In the genomic region with DNA sequence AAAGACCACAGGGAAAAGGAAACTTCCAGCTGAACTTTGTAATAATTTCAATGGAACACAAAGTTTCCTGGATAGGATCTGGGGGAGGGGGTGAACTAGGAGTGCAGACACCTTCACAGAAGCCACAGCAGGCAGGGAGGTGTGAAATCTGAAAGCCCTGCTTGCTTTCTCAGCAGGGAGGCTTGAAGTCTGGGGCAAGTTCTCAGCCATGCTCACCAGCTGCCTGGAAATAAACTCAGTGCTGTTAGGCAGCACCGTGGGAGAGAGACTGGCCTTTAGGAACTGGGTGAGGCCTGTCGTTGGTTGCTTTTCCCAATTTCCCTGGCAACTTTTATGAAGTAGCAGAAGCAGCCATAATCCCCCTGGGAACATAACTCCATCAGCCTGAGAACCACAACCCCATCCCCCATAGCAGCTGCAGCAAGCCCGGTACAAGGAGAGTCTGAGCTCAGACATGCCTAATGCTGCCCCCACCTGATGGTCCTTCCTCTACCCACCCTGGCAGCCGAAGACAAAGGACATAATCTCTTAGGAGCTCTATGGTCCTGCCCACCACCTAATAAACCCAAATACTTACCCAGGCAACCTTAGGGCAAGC, we compare ENCODE assay signal across 17 cellular contexts. TPM values are rescaled to one million over a fixed set of nuclear protein-coding genes. Genes with fewer than 3 reads are reported as not detected.
DNase-seq lines count a peak whose midpoint lies in the region; TF ChIP-seq lines count a peak whose summit lies in the region.
"Had no signal": no experiment of that assay in that cellular context is flagged by ENCODE, and none has a peak within 500 bp of the region (broad histone marks: within the 10 kb centered on the region; RNA-seq: fewer than 3 reads in every experiment).

No MANE protein-coding gene starts in this region.

- H3K27me3 ChIP-seq in WERI-Rb-1 (ENCODE audit: insufficient read depth, low read depth, severe bottlenecking) (no peaks in the 10 kb centered on the region), neuron (ENCODE audit: insufficient read depth, low read length) (no peaks in the 10 kb centered on the region), SK-N-SH (ENCODE audit: insufficient read depth) (no peaks in the 10 kb centered on the region)
- H3K27me3 ChIP-seq: vagina had no signal

- no peaks in the 10 kb centered on the region for H3F3A ChIP-seq in SK-N-SH (replicated peaks; ENCODE audit: insufficient read depth)

- CTCF ChIA-PET in SK-N-SH (lab: Yijun Ruan, JAX), result no interaction called here

- no peak for TF ChIP-seq EP300 in SK-N-SH (IDR thresholded peaks at IDR 0.05; ENCODE audit: borderline replicate concordance in 1 of 2, low read depth in 1 of 2, low read length in 1 of 2)

- H3K79me2 ChIP-seq in SK-N-SH (ENCODE audit: insufficient read depth), result no peaks in the 10 kb centered on the region

- no peak overlapping the region for H3K4me2 ChIP-seq in SK-N-SH
- H3K4me2 ChIP-seq: smooth muscle cell had no signal

- H3K4me3 ChIP-seq in WERI-Rb-1 (ENCODE audit: low read depth, low read length) (no peak overlapping the region), neuron (ENCODE audit: low read length) (no peak overlapping the region), SK-N-SH (ENCODE audit: low read depth in 2 of 2, low read length in 1 of 2) (no peak overlapping the region)
- H3K4me3 ChIP-seq: prostate gland, smooth muscle cell, vagina had no signal

- TF ChIP-seq CTCF in WERI-Rb-1 (IDR thresholded peaks at IDR 0.05; ENCODE audit: low read depth, low read length) (no peak), SK-N-SH (IDR thresholded peaks at IDR 0.05) (no peak)

- H2AFZ ChIP-seq in neuron (ENCODE audit: low read depth, low read length), result peak overlapping the region; percentile 9
- no peak overlapping the region for H2AFZ ChIP-seq in SK-N-SH (ENCODE audit: low read depth)

- H3K4me1 ChIP-seq in neuron (ENCODE audit: insufficient read depth, low read length) (no peaks in the 10 kb centered on the region), SK-N-SH (ENCODE audit: control insufficient read depth in 1 of 2, insufficient read depth in 2 of 2, low read depth in 1 of 2, low read length in 1 of 2) (no peaks in the 10 kb centered on the region)
- H3K4me1 ChIP-seq: prostate gland, vagina had no signal

- POLR2A ChIA-PET in SK-N-SH (lab: Yijun Ruan, JAX), result no interaction called here

- DNase-seq in NCI-H1105 treated with DMSO at 0.1 percent for 48 hours (lab: John Stamatoyannopoulos, UW) (peak; percentile 12), NCI-H1105 (lab: John Stamatoyannopoulos, UW) (no peak), NCI-H2171 (lab: John Stamatoyannopoulos, UW) (peak; percentile 29), WERI-Rb-1 (peak; percentile 56), superior temporal gyrus (ENCODE audit: extremely low spot score) (no peak), SK-N-SH (no peak), caudate nucleus (lab: John Stamatoyannopoulos, UW) (no peak)
- DNase-seq: activated CD4-positive, alpha-beta T cell treated with anti-CD3 and anti-CD28 coated beads, Interleukin-2, amount 50 U/mL, for 48 hours; KBM-7; NCI-H1048; substantia nigra; T-cell had no signal

- H4K20me1 ChIP-seq in SK-N-SH (ENCODE audit: insufficient read depth), result no peaks in the 10 kb centered on the region

- H3K9me3 ChIP-seq in WERI-Rb-1 (ENCODE audit: severe bottlenecking) (peaks cover 3% of the 10 kb centered on the region), neuron (ENCODE audit: low read length) (no peaks in the 10 kb centered on the region), SK-N-SH (no peaks in the 10 kb centered on the region)
- H3K9me3 ChIP-seq: prostate gland, vagina had no signal

- H3K9me2 ChIP-seq in SK-N-SH, result no peaks in the 10 kb centered on the region

- 22% methylated on average over 3 of the region's 4 CpGs for WGBS in SK-N-SH (ENCODE audit: low lambda C conversion rate)

- H3K27ac ChIP-seq in WERI-Rb-1 (no peak overlapping the region), SK-N-SH (ENCODE audit: low read depth in 2 of 2, low read length in 1 of 2) (no peak overlapping the region), caudate nucleus (ENCODE audit: low read depth, low read length) (no peak overlapping the region)
- H3K27ac ChIP-seq: C4-2B, prostate gland, vagina had no signal

- TF ChIP-seq RAD21 in SK-N-SH (IDR thresholded peaks at IDR 0.05; ENCODE audit: low read length), result no peak

- H3K36me3 ChIP-seq in WERI-Rb-1 (no peaks in the 10 kb centered on the region), neuron (ENCODE audit: insufficient read depth, low read length) (no peaks in the 10 kb centered on the region), SK-N-SH (replicated peaks in 1 of 2; ENCODE audit: control insufficient read depth in 1 of 2, insufficient read depth in 2 of 2, low read length in 1 of 2) (no peaks in the 10 kb centered on the region)
- H3K36me3 ChIP-seq: prostate gland, vagina had no signal

- no peak overlapping the region for H3K9ac ChIP-seq in SK-N-SH

TF ChIP-seq in SK-N-SH, 30 proteins besides CTCF, POLR2A, EP300 and RAD21:
- TF ChIP-seq TEAD4 (IDR thresholded peaks at IDR 0.05; ENCODE audit: borderline replicate concordance, insufficient read depth) (no peak), NFIC (IDR thresholded peaks at IDR 0.05; ENCODE audit: borderline replicate concordance) (no peak), NRF1 (IDR thresholded peaks at IDR 0.05; ENCODE audit: low read depth, low read length) (no peak), RFX5 (IDR thresholded peaks at IDR 0.05; ENCODE audit: low read length) (no peak), POLR2AphosphoS5 (IDR thresholded peaks at IDR 0.05; ENCODE audit: low read depth, low read length) (no peak), MEF2A (IDR thresholded peaks at IDR 0.05; ENCODE audit: borderline replicate concordance, low read depth) (no peak), GABPA (IDR thresholded peaks at IDR 0.05; ENCODE audit: low read depth) (no peak), EZH2phosphoT487 (IDR thresholded peaks at IDR 0.05; ENCODE audit: borderline replicate concordance, low read depth) (no peak), TCF12 (IDR thresholded peaks at IDR 0.05) (no peak), TAF1 (IDR thresholded peaks at IDR 0.05; ENCODE audit: borderline replicate concordance, low read depth, low read length) (no peak)
- TF ChIP-seq, protein P1, sequence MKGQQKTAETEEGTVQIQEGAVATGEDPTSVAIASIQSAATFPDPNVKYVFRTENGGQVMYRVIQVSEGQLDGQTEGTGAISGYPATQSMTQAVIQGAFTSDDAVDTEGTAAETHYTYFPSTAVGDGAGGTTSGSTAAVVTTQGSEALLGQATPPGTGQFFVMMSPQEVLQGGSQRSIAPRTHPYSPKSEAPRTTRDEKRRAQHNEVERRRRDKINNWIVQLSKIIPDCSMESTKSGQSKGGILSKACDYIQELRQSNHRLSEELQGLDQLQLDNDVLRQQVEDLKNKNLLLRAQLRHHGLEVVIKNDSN (IDR thresholded peaks at IDR 0.05; ENCODE audit: borderline replicate concordance, low read depth), result no peak
- TF ChIP-seq, protein P2, sequence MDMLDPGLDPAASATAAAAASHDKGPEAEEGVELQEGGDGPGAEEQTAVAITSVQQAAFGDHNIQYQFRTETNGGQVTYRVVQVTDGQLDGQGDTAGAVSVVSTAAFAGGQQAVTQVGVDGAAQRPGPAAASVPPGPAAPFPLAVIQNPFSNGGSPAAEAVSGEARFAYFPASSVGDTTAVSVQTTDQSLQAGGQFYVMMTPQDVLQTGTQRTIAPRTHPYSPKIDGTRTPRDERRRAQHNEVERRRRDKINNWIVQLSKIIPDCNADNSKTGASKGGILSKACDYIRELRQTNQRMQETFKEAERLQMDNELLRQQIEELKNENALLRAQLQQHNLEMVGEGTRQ (IDR thresholded peaks at IDR 0.05; ENCODE audit: borderline replicate concordance, low read depth, low read length), result no peak
- TF ChIP-seq, protein P3, sequence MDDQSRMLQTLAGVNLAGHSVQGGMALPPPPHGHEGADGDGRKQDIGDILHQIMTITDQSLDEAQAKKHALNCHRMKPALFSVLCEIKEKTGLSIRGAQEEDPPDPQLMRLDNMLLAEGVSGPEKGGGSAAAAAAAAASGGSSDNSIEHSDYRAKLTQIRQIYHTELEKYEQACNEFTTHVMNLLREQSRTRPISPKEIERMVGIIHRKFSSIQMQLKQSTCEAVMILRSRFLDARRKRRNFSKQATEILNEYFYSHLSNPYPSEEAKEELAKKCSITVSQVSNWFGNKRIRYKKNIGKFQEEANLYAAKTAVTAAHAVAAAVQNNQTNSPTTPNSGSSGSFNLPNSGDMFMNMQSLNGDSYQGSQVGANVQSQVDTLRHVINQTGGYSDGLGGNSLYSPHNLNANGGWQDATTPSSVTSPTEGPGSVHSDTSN (IDR thresholded peaks at IDR 0.05), result no peak
- TF ChIP-seq, protein P4, sequence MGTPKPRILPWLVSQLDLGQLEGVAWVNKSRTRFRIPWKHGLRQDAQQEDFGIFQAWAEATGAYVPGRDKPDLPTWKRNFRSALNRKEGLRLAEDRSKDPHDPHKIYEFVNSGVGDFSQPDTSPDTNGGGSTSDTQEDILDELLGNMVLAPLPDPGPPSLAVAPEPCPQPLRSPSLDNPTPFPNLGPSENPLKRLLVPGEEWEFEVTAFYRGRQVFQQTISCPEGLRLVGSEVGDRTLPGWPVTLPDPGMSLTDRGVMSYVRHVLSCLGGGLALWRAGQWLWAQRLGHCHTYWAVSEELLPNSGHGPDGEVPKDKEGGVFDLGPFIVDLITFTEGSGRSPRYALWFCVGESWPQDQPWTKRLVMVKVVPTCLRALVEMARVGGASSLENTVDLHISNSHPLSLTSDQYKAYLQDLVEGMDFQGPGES (IDR thresholded peaks at IDR 0.05; ENCODE audit: low read depth, low read length), result no peak

RNA-seq across cellular contexts. Expression of a gene that starts 39.2 kb away (rescaled TPM):
- 0.65 and 0.66 TPM in 2 replicates for polyA plus RNA-seq in SK-N-SH (2012; rRNA removed)
- 0.84 and 1.1 TPM in 2 replicates for polyA plus RNA-seq in SK-N-SH (2012; cell fraction: cytosol; rRNA removed)
- 0.19 TPM in 1 of 2 replicates, not detected in the other for polyA plus RNA-seq in SK-N-SH (2012; cell fraction: nucleus; rRNA removed)
- polyA plus RNA-seq: smooth muscle cell had no signal

Comparison
In these comparisons a context has a peak if more than half of its experiments do, and no peak if none do; other contexts are left out.
1. DNase-seq: peak in NCI-H1105 treated with DMSO at 0.1 percent for 48 hours (single experiment), NCI-H2171 (single experiment) and WERI-Rb-1 (single experiment); none in NCI-H1105 (single experiment), superior temporal gyrus (single experiment), SK-N-SH (single experiment) and caudate nucleus (0 of 61).